ENCODE assay signal across 12 cellular contexts in genomic region chr1:115373305-115373704, GRCh38. TPM values are rescaled to one million over a fixed set of nuclear protein-coding genes. Genes with fewer than 3 reads are reported as not detected.
A peak's percentile ranks its signal among the peaks of the same experiment; 100 is the strongest.
DNase-seq lines count a peak whose midpoint lies in the region; ATAC-seq and TF ChIP-seq lines count a peak whose summit lies in the region.
"Had no signal": no experiment of that assay in that cellular context is flagged by ENCODE, and none has a peak within 500 bp of the region (broad histone marks: within the 10 kb centered on the region; RNA-seq: fewer than 3 reads in every experiment).

No MANE protein-coding gene starts in this region.

- no peaks in the 10 kb centered on the region for H3K27me3 Mint-ChIP-seq in HFFc6 (ENCODE audit: insufficient read depth)

- no peaks in the 10 kb centered on the region for H3K27me3 ChIP-seq in AG04450 (ENCODE audit: control insufficient read depth, insufficient read depth, low read length)

- no peaks in the 10 kb centered on the region for H3K4me1 Mint-ChIP-seq in HFFc6 (ENCODE audit: low read depth)
- H3K4me1 Mint-ChIP-seq: activated CD4-positive, alpha-beta memory T cell treated with anti-CD3 and anti-CD28 coated beads, Interleukin-2, amount 10 ng/mL, durations not matched to agents 7 days and 5 days had no signal

- ATAC-seq in HG03571 (IDR thresholded peaks at IDR 0.05; ENCODE audit: unreplicated experiment) = no peak
- no peak for ATAC-seq in HG03139 (IDR thresholded peaks at IDR 0.05; ENCODE audit: unreplicated experiment)
- no peak for ATAC-seq in GM21515 (IDR thresholded peaks at IDR 0.05; ENCODE audit: unreplicated experiment)
- ATAC-seq: CD8-positive, alpha-beta T cell; psoas muscle had no signal

- H3K27ac Mint-ChIP-seq in HFFc6 = no peak overlapping the region
- H3K27ac Mint-ChIP-seq: activated CD4-positive, alpha-beta memory T cell treated with anti-CD3 and anti-CD28 coated beads, Interleukin-2, amount 10 ng/mL, durations not matched to agents 7 days and 5 days; CD8-positive, alpha-beta T cell had no signal

- H3K4me3 Mint-ChIP-seq in HFFc6 = no peak overlapping the region
- H3K4me3 Mint-ChIP-seq: activated CD4-positive, alpha-beta memory T cell treated with anti-CD3 and anti-CD28 coated beads, Interleukin-2, amount 10 ng/mL, durations not matched to agents 7 days and 5 days; CD8-positive, alpha-beta T cell had no signal

- no peak overlapping the region for H3K27ac ChIP-seq in AG04450 (ENCODE audit: low read depth, low read length)
- no peak overlapping the region for H3K27ac ChIP-seq in coronary artery
- H3K27ac ChIP-seq: psoas muscle had no signal

- no peak for TF ChIP-seq CTCF in AG04450 (IDR thresholded peaks at IDR 0.05; ENCODE audit: low read depth, low read length)
- no peak for TF ChIP-seq CTCF in HFFc6 (IDR thresholded peaks at IDR 0.05)
- no peak for TF ChIP-seq CTCF in fibroblast of villous mesenchyme (IDR thresholded peaks at IDR 0.05; ENCODE audit: insufficient read depth, low read depth, low read length)
- TF ChIP-seq CTCF in coronary artery (IDR thresholded peaks at IDR 0.05) = no peak

- CTCF ChIA-PET in AG04450 (lab: Charles Lee) = no interaction called here

- H3K36me3 Mint-ChIP-seq in HFFc6 (ENCODE audit: low read depth) = no peaks in the 10 kb centered on the region
- H3K36me3 Mint-ChIP-seq: CD8-positive, alpha-beta T cell had no signal

- POLR2A ChIA-PET in AG04450 (lab: Yijun Ruan, JAX) = no interaction called here

- no peaks in the 10 kb centered on the region for H3K9me3 ChIP-seq in AG04450 (ENCODE audit: control insufficient read depth, insufficient read depth, low read length)
- H3K9me3 ChIP-seq: psoas muscle had no signal

- DNase-seq in AG04450 (ENCODE audit: low read depth, low spot score) (peak; percentile 34), HFFc6 (peak; percentile 90), SKM-1 treated with dmso at 0.1 percent for 144 hours (lab: John Stamatoyannopoulos, UW; ENCODE audit: unreplicated experiment) (peak; percentile 93), fibroblast of villous mesenchyme (ENCODE audit: low read depth) (peak; percentile 34), coronary artery (ENCODE audit: low spot score) (no peak)
- DNase-seq: activated CD4-positive, alpha-beta memory T cell treated with anti-CD3 and anti-CD28 coated beads, Interleukin-2, amount 10 ng/mL, durations not matched to agents 7 days and 5 days; CD8-positive, alpha-beta T cell; psoas muscle had no signal

- no peak overlapping the region for H3K4me3 ChIP-seq in AG04450 (ENCODE audit: low read depth, low read length)
- no peak overlapping the region for H3K4me3 ChIP-seq in fibroblast of villous mesenchyme (ENCODE audit: low read depth, low read length)
- no peak overlapping the region for H3K4me3 ChIP-seq in coronary artery
- H3K4me3 ChIP-seq: psoas muscle had no signal

- no peaks in the 10 kb centered on the region for H3K9me3 Mint-ChIP-seq in HFFc6
- H3K9me3 Mint-ChIP-seq: activated CD4-positive, alpha-beta memory T cell treated with anti-CD3 and anti-CD28 coated beads, Interleukin-2, amount 10 ng/mL, durations not matched to agents 7 days and 5 days; CD8-positive, alpha-beta T cell had no signal

RNA-seq across cellular contexts. Expression of gene NGF, which starts 35.3 kb away (rescaled TPM):
- 6.7 and 7.3 TPM in 2 replicates for polyA plus RNA-seq in AG04450 (2011; rRNA removed)
- 5.9 and 6.2 TPM in 2 replicates for polyA minus RNA-seq in AG04450 (2011; rRNA and poly(A)+ RNA removed)
- total RNA-seq in HFFc6 (2021; fragmentation: NEBNext Ultra II Directional; extraction: Animal tissue kit (Norgen Biotek cat#: 25700)) = 10 to 100 TPM; 44.4 to 53.8 (median 51.0) TPM
- total RNA-seq in fibroblast of villous mesenchyme = 0.86 and 1.6 TPM in 2 replicates
- total RNA-seq: activated CD4-positive, alpha-beta memory T cell treated with anti-CD3 and anti-CD28 coated beads, Interleukin-2, amount 10 ng/mL, durations not matched to agents 7 days and 5 days; CD8-positive, alpha-beta T cell; endothelial cell of umbilical vein had no signal
- polyA plus RNA-seq: endothelial cell of umbilical vein had no signal

Comparison
In these comparisons a context has a peak if more than half of its experiments do, and no peak if none do; other contexts are left out.
1. RNA of gene NGF, which starts 35.3 kb away (total RNA-seq): 44.4 to 53.8 TPM in HFFc6; 0.86 to 1.6 TPM in fibroblast of villous mesenchyme; every median in the first group is over 10 times any median in the second.